17 cellular contexts compared by ENCODE assay signal in the genomic region with DNA sequence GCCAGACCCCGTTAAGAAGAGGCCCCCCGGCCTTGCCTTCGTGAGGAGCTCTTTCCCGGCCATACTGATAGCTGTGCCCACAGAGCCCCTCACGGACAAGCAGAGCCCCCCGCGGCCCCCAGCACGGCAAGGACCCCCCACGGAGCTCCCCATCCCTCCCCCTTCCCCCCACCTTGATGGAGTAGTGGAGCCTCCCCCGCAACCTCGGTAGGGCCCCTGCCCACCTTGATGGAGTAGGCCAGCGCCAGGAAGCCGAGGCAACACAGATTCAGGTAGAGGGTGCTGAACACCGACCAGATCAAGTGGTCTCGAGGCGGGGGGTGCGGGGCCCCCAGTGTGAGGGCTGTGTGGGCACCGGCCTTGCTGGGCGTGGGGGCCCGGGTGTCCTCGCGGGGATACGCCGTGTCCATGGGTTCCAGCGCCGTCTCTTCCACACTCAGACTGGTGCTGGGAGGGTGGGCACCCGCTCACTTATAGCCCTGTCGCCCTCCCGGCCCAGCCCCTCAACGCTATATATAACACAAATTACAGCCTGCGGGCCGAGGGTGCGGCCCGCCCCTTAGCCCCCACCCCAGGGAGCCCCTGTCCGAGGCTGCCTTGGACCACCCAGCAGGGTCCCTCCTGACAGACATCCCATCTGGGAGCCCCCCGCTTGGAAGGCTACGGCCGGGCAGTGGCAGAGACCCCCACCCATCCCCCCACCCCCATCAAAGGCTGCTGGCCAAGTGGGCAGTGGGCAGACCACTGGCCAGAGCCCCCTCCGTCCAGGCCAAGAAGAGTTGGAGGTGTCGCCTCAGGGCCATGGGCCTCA. TPM values are rescaled to one million over a fixed set of nuclear protein-coding genes. Genes with fewer than 3 reads are reported as not detected.
DNase-seq lines count a peak whose midpoint lies in the region; ATAC-seq and TF ChIP-seq lines count a peak whose summit lies in the region.
"Had no signal": no experiment of that assay in that cellular context is flagged by ENCODE, and none has a peak within 500 bp of the region (broad histone marks: within the 10 kb centered on the region; RNA-seq: fewer than 3 reads in every experiment).

A gene (minus strand): TSS at position 446 of the 811 bp plus-strand sequence. CDS start 36 bp downstream, at position 410.

- H3K4me3 ChIP-seq in HUES6 (ENCODE audit: low read depth, low read length) (no peak within 1 kb of the TSS), heart left ventricle (no peak within 1 kb of the TSS)
- H3K4me3 ChIP-seq: lung, thyroid gland had no signal

- no peaks in the 10 kb centered on the region for H3K9me3 ChIP-seq in HUES6 (ENCODE audit: control insufficient read depth, insufficient read depth, low read depth, low read length)
- no peaks in the 10 kb centered on the region for H3K9me3 ChIP-seq in heart left ventricle
- H3K9me3 ChIP-seq: SK-N-SH, thyroid gland had no signal

- H3K4me1 Mint-ChIP-seq in CD14-positive monocyte (peaks cover 16% of the 10 kb centered on the region), nephron progenitor cell (peaks cover 50% of the 10 kb centered on the region)

- DNase-seq in CD14-positive monocyte (ENCODE audit: low spot score) (peak; percentile 41), heart left ventricle (peak in 3 of 5 donors; percentile 27 to 49 (median 31)), nephron progenitor cell (no peak), 8988T (no peak), activated gamma-delta T cell treated with Interleukin-2 at 50 U/mL for 16 hours (no peak), EL (no peak)
- DNase-seq: cortex of kidney, foreskin melanocyte, nucleus accumbens had no signal

- intact Hi-C loops in CD14-positive monocyte (cut with micrococcal nuclease) = no loop called here
- intact Hi-C loops in heart left ventricle (cut with DNase I) = loop anchor here in 1 of 10 donors (2.0 to 10.0 kb wide), 2 partner anchors 46 to 94 kb away; a partner anchor contains a TSS

- H3K36me3 ChIP-seq in HUES6 (ENCODE audit: control insufficient read depth, insufficient read depth, low read length) (peaks cover 11% of the 10 kb centered on the region), heart left ventricle (no peaks in the 10 kb centered on the region)
- H3K36me3 ChIP-seq: thyroid gland had no signal

- H3K27ac Mint-ChIP-seq in CD14-positive monocyte (peak within 1 kb of the TSS in 1 of 7 donors; percentile 28), nephron progenitor cell (no peak within 1 kb of the TSS)
- H3K27ac Mint-ChIP-seq: activated T-helper 2 cell treated with anti-CD3 and anti-CD28 coated beads, Interferon-gamma antibody, Interleukin-2, Interleukin-4, amounts not matched to agents 10 μg/mL and 5 μg/mL and 100 μg/mL, durations not matched to agents 14 hours and 24 hours and 36 hours had no signal

- peaks cover 0 to 3% (median 0%) of the 10 kb centered on the region in 7 donors for H3K9me3 Mint-ChIP-seq in CD14-positive monocyte
- H3K9me3 Mint-ChIP-seq in nephron progenitor cell = peaks cover 19% of the 10 kb centered on the region
- H3K9me3 Mint-ChIP-seq: activated T-helper 2 cell treated with anti-CD3 and anti-CD28 coated beads, Interferon-gamma antibody, Interleukin-2, Interleukin-4, amounts not matched to agents 10 μg/mL and 5 μg/mL and 100 μg/mL, durations not matched to agents 14 hours and 24 hours and 36 hours; IgD-negative memory B cell had no signal

- H3K27me3 ChIP-seq in HUES6 (ENCODE audit: control insufficient read depth, insufficient read depth, low read length) (no peaks in the 10 kb centered on the region), heart left ventricle (peaks cover 4 to 47% (median 17%) of the 10 kb centered on the region in 9 donors)
- H3K27me3 ChIP-seq: thyroid gland had no signal

- peak within 1 kb of the TSS in 1 of 2 donors; percentile 59 for H3K4me3 Mint-ChIP-seq in CD14-positive monocyte
- peak within 1 kb of the TSS; percentile 3 for H3K4me3 Mint-ChIP-seq in nephron progenitor cell

- ATAC-seq in heart left ventricle = no peak

- 57 to 69% (median 66%) methylated on average over 16 to 40 of the region's 40 CpGs for WGBS in heart left ventricle, 4 donors

- H3K9ac ChIP-seq in HUES6 (ENCODE audit: low read length) = no peak within 1 kb of the TSS
- H3K9ac ChIP-seq: SK-N-SH had no signal

- peaks cover 26 to 61% (median 28%) of the 10 kb centered on the region in 3 donors for H3K27me3 Mint-ChIP-seq in CD14-positive monocyte (ENCODE audit: low read depth in 3 of 3)
- H3K27me3 Mint-ChIP-seq in nephron progenitor cell (ENCODE audit: low read depth, poor library complexity) = no peaks in the 10 kb centered on the region

- H3K4me1 ChIP-seq in HUES6 (ENCODE audit: control insufficient read depth, insufficient read depth, low read length) (peaks cover 26% of the 10 kb centered on the region), heart left ventricle (peaks cover 0 to 18% (median 0%) of the 10 kb centered on the region in 12 donors)

- peak within 1 kb of the TSS; percentile 18; the same call in 1 of the 2 replicates for H3K27ac ChIP-seq in HUES6 (ENCODE audit: low read depth, low read length)
- no peak within 1 kb of the TSS for H3K27ac ChIP-seq in heart left ventricle

- H3K36me3 Mint-ChIP-seq in CD14-positive monocyte = peaks cover 0 to 3% of the 10 kb centered on the region in 2 donors
- H3K36me3 Mint-ChIP-seq in nephron progenitor cell (ENCODE audit: low read depth) = peaks cover 4% of the 10 kb centered on the region
- H3K36me3 Mint-ChIP-seq: IgD-negative memory B cell had no signal

- no peak for TF ChIP-seq POLR2A in heart left ventricle (IDR thresholded peaks at IDR 0.05)

- TF ChIP-seq CTCF in CD14-positive monocyte (IDR thresholded peaks at IDR 0.05) = no peak
- no peak for TF ChIP-seq CTCF in heart left ventricle (IDR thresholded peaks at IDR 0.05)
- no peak for TF ChIP-seq CTCF in nephron progenitor cell (IDR thresholded peaks at IDR 0.05)

RNA-seq across cellular contexts. Expression of the gene that starts here (rescaled TPM):
- polyA plus RNA-seq in CD14-positive monocyte (not detected), heart left ventricle (not detected)
- not detected for total RNA-seq in heart left ventricle
- total RNA-seq: activated T-helper 2 cell treated with anti-CD3 and anti-CD28 coated beads, Interferon-gamma antibody, Interleukin-2, Interleukin-4, amounts not matched to agents 10 μg/mL and 5 μg/mL and 100 μg/mL, durations not matched to agents 14 hours and 24 hours and 36 hours; lung; skeletal muscle tissue; thyroid gland had no signal
- polyA plus RNA-seq: BJ, IgD-negative memory B cell, lung, SK-N-SH had no signal

Comparison
In these comparisons a context has a peak if more than half of its experiments do, and no peak if none do; other contexts are left out.
1. Peak in DNase-seq in CD14-positive monocyte; RNA of the gene not detected or under 1 TPM.
2. Peak in DNase-seq in heart left ventricle; RNA of the gene not detected or under 1 TPM.